In genomic region chr5:178202541-178202940, GRCh38 we compare ENCODE assay signal across 1 cellular context.
TF ChIP-seq lines count a peak whose summit lies in the region.

No MANE protein-coding gene starts in this region.

TF ChIP-seq in WTC11, 78 proteins besides CTCF, POLR2A, EP300 and RAD21 (continued from another document):
- TF ChIP-seq, protein P1, sequence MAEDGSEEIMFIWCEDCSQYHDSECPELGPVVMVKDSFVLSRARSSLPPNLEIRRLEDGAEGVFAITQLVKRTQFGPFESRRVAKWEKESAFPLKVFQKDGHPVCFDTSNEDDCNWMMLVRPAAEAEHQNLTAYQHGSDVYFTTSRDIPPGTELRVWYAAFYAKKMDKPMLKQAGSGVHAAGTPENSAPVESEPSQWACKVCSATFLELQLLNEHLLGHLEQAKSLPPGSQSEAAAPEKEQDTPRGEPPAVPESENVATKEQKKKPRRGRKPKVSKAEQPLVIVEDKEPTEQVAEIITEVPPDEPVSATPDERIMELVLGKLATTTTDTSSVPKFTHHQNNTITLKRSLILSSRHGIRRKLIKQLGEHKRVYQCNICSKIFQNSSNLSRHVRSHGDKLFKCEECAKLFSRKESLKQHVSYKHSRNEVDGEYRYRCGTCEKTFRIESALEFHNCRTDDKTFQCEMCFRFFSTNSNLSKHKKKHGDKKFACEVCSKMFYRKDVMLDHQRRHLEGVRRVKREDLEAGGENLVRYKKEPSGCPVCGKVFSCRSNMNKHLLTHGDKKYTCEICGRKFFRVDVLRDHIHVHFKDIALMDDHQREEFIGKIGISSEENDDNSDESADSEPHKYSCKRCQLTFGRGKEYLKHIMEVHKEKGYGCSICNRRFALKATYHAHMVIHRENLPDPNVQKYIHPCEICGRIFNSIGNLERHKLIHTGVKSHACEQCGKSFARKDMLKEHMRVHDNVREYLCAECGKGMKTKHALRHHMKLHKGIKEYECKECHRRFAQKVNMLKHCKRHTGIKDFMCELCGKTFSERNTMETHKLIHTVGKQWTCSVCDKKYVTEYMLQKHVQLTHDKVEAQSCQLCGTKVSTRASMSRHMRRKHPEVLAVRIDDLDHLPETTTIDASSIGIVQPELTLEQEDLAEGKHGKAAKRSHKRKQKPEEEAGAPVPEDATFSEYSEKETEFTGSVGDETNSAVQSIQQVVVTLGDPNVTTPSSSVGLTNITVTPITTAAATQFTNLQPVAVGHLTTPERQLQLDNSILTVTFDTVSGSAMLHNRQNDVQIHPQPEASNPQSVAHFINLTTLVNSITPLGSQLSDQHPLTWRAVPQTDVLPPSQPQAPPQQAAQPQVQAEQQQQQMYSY (CRISPR knock-in tag; IDR thresholded peaks at IDR 0.05), result no peak
- TF ChIP-seq, protein P2, sequence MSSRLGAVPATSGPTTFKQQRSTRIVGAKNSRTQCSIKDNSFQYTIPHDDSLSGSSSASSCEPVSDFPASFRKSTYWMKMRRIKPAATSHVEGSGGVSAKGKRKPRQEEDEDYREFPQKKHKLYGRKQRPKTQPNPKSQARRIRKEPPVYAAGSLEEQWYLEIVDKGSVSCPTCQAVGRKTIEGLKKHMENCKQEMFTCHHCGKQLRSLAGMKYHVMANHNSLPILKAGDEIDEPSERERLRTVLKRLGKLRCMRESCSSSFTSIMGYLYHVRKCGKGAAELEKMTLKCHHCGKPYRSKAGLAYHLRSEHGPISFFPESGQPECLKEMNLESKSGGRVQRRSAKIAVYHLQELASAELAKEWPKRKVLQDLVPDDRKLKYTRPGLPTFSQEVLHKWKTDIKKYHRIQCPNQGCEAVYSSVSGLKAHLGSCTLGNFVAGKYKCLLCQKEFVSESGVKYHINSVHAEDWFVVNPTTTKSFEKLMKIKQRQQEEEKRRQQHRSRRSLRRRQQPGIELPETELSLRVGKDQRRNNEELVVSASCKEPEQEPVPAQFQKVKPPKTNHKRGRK (CRISPR knock-in tag; IDR thresholded peaks at IDR 0.05; ENCODE audit: borderline replicate concordance), result no peak
- no peak for TF ChIP-seq NFE2L1 (CRISPR knock-in tag; IDR thresholded peaks at IDR 0.05)
- TF ChIP-seq, protein P3, sequence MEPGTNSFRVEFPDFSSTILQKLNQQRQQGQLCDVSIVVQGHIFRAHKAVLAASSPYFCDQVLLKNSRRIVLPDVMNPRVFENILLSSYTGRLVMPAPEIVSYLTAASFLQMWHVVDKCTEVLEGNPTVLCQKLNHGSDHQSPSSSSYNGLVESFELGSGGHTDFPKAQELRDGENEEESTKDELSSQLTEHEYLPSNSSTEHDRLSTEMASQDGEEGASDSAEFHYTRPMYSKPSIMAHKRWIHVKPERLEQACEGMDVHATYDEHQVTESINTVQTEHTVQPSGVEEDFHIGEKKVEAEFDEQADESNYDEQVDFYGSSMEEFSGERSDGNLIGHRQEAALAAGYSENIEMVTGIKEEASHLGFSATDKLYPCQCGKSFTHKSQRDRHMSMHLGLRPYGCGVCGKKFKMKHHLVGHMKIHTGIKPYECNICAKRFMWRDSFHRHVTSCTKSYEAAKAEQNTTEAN (CRISPR knock-in tag; IDR thresholded peaks at IDR 0.05), result no peak
- no peak for TF ChIP-seq SMAD3 (CRISPR knock-in tag; IDR thresholded peaks at IDR 0.05; ENCODE audit: borderline replicate concordance)
